ENCODE assay signal across 1 cellular context in genomic region chr15:67833504-67834248, GRCh38.
TF ChIP-seq lines count a peak whose summit lies in the region.

No MANE protein-coding gene starts in this region.

TF ChIP-seq in HepG2, 621 proteins besides CTCF, POLR2A, EP300 and RAD21 (continued from another document):
- peak; percentile 74 for TF ChIP-seq UBTF (CRISPR knock-in tag; IDR thresholded peaks at IDR 0.05)
- no peak for TF ChIP-seq FOXA1 (IDR thresholded peaks at IDR 0.05)
- TF ChIP-seq FOXA1 (CRISPR knock-in tag; IDR thresholded peaks at IDR 0.05): peak; percentile 75
- peak; percentile 45; the same call in 1 of the 2 replicates for TF ChIP-seq MTA1 (CRISPR knock-in tag; IDR thresholded peaks at IDR 0.05; ENCODE audit: borderline replicate concordance)
- TF ChIP-seq, protein P1, sequence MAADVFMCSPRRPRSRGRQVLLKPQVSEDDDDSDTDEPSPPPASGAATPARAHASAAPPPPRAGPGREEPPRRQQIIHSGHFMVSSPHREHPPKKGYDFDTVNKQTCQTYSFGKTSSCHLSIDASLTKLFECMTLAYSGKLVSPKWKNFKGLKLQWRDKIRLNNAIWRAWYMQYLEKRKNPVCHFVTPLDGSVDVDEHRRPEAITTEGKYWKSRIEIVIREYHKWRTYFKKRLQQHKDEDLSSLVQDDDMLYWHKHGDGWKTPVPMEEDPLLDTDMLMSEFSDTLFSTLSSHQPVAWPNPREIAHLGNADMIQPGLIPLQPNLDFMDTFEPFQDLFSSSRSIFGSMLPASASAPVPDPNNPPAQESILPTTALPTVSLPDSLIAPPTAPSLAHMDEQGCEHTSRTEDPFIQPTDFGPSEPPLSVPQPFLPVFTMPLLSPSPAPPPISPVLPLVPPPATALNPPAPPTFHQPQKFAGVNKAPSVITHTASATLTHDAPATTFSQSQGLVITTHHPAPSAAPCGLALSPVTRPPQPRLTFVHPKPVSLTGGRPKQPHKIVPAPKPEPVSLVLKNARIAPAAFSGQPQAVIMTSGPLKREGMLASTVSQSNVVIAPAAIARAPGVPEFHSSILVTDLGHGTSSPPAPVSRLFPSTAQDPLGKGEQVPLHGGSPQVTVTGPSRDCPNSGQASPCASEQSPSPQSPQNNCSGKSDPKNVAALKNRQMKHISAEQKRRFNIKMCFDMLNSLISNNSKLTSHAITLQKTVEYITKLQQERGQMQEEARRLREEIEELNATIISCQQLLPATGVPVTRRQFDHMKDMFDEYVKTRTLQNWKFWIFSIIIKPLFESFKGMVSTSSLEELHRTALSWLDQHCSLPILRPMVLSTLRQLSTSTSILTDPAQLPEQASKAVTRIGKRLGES (CRISPR knock-in tag; IDR thresholded peaks at IDR 0.05; ENCODE audit: borderline replicate concordance): no peak
- TF ChIP-seq, protein P2, sequence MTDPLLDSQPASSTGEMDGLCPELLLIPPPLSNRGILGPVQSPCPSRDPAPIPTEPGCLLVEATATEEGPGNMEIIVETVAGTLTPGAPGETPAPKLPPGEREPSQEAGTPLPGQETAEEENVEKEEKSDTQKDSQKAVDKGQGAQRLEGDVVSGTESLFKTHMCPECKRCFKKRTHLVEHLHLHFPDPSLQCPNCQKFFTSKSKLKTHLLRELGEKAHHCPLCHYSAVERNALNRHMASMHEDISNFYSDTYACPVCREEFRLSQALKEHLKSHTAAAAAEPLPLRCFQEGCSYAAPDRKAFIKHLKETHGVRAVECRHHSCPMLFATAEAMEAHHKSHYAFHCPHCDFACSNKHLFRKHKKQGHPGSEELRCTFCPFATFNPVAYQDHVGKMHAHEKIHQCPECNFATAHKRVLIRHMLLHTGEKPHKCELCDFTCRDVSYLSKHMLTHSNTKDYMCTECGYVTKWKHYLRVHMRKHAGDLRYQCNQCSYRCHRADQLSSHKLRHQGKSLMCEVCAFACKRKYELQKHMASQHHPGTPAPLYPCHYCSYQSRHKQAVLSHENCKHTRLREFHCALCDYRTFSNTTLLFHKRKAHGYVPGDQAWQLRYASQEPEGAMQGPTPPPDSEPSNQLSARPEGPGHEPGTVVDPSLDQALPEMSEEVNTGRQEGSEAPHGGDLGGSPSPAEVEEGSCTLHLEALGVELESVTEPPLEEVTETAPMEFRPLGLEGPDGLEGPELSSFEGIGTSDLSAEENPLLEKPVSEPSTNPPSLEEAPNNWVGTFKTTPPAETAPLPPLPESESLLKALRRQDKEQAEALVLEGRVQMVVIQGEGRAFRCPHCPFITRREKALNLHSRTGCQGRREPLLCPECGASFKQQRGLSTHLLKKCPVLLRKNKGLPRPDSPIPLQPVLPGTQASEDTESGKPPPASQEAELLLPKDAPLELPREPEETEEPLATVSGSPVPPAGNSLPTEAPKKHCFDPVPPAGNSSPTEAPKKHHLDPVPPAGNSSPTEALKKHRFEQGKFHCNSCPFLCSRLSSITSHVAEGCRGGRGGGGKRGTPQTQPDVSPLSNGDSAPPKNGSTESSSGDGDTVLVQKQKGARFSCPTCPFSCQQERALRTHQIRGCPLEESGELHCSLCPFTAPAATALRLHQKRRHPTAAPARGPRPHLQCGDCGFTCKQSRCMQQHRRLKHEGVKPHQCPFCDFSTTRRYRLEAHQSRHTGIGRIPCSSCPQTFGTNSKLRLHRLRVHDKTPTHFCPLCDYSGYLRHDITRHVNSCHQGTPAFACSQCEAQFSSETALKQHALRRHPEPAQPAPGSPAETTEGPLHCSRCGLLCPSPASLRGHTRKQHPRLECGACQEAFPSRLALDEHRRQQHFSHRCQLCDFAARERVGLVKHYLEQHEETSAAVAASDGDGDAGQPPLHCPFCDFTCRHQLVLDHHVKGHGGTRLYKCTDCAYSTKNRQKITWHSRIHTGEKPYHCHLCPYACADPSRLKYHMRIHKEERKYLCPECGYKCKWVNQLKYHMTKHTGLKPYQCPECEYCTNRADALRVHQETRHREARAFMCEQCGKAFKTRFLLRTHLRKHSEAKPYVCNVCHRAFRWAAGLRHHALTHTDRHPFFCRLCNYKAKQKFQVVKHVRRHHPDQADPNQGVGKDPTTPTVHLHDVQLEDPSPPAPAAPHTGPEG (CRISPR knock-in tag; IDR thresholded peaks at IDR 0.05): peak; percentile 86
- TF ChIP-seq ZNF614 (CRISPR knock-in tag; IDR thresholded peaks at IDR 0.05; ENCODE audit: borderline replicate concordance): no peak
- TF ChIP-seq ARNT2 (CRISPR knock-in tag; IDR thresholded peaks at IDR 0.05; ENCODE audit: low read depth): no peak
- peak; percentile 30 for TF ChIP-seq YY1 (IDR thresholded peaks at IDR 0.05; ENCODE audit: insufficient read depth, insufficient replicate concordance, low read depth, low read length)
- TF ChIP-seq TOPORS (CRISPR knock-in tag; IDR thresholded peaks at IDR 0.05): no peak
- 0 out of 2 replicates have a peak, but pooled peaks have one; percentile 48 for TF ChIP-seq IRF9 (CRISPR knock-in tag; IDR thresholded peaks at IDR 0.05; ENCODE audit: borderline replicate concordance)
- TF ChIP-seq HOXA5 (CRISPR knock-in tag; IDR thresholded peaks at IDR 0.05): no peak
- 0 out of 2 replicates have a peak, but pooled peaks have one; percentile 25 for TF ChIP-seq EZH2 (conservative IDR thresholded peaks at IDR 0.05; ENCODE audit: low read depth, low read length)
- TF ChIP-seq, protein P3, sequence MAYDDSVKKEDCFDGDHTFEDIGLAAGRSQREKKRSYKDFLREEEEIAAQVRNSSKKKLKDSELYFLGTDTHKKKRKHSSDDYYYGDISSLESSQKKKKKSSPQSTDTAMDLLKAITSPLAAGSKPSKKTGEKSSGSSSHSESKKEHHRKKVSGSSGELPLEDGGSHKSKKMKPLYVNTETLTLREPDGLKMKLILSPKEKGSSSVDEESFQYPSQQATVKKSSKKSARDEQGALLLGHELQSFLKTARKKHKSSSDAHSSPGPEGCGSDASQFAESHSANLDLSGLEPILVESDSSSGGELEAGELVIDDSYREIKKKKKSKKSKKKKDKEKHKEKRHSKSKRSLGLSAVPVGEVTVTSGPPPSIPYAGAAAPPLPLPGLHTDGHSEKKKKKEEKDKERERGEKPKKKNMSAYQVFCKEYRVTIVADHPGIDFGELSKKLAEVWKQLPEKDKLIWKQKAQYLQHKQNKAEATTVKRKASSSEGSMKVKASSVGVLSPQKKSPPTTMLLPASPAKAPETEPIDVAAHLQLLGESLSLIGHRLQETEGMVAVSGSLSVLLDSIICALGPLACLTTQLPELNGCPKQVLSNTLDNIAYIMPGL (CRISPR knock-in tag; IDR thresholded peaks at IDR 0.05; ENCODE audit: borderline replicate concordance in 1 of 2, low read depth in 1 of 2): peak; percentile 46 to 62; a peak in 2 of 4 replicates
- TF ChIP-seq NR2F2 (IDR thresholded peaks at IDR 0.05; ENCODE audit: borderline replicate concordance, low read depth): no peak
